21 cellular contexts compared by ENCODE assay signal in the genomic region with DNA sequence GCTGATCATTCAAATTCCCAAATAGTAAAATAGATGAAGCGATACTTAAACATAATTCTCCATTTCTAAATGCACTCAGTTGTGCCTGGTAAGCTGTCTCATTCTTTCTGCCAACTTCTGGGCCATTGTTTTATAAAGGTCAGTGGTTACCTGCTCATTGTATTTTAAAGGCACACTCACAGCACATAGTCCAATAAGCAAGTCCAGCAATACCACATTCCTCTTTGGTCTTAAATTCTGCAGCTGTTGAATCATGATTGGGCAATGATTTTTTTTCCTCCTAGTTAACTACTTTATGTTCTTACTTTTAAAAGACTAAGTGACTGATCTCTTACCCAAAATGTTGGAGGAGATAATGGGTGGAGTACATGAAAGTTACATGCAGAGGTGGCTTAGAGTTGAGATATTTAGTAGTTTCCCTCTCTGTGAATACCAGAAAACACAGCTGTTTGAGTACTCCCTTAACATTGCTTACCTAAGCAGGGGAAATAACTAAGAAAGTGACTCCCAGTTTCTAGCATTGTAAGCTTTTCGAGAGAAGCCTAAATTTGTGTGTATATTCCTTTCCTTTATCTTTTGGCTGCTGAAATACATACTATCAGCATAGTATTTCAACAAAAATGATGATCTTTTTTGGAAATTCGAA.
A peak's percentile ranks its signal among the peaks of the same experiment; 100 is the strongest.
DNase-seq lines count a peak whose midpoint lies in the region; TF ChIP-seq lines count a peak whose summit lies in the region.
"Had no signal": no experiment of that assay in that cellular context is flagged by ENCODE, and none has a peak within 500 bp of the region (broad histone marks: within the 10 kb centered on the region; RNA-seq: fewer than 3 reads in every experiment).

No MANE protein-coding gene starts in this region.

- no peak overlapping the region for H3K27ac Mint-ChIP-seq in chondrocyte (ENCODE audit: unreplicated experiment)
- H3K27ac Mint-ChIP-seq in activated naive CD4-positive, alpha-beta T cell treated with anti-CD3 and anti-CD28 coated beads for 36 hours = no peak overlapping the region
- H3K27ac Mint-ChIP-seq: activated naive CD8-positive, alpha-beta T cell treated with anti-CD3 and anti-CD28 coated beads, Interleukin-2, amount 10 ng/mL, durations not matched to agents 7 days and 5 days; effector memory CD8-positive, alpha-beta T cell had no signal

- intact Hi-C loops in activated naive CD4-positive, alpha-beta T cell treated with anti-CD3 and anti-CD28 coated beads for 36 hours (cut with micrococcal nuclease) = no loop called here

- H3K9me2 ChIP-seq in Karpas-422 (replicated peaks; ENCODE audit: insufficient read depth, low read length) = no peaks in the 10 kb centered on the region

- no peaks in the 10 kb centered on the region for H3K79me2 ChIP-seq in Karpas-422 (ENCODE audit: low read length)

- H3K36me3 ChIP-seq in Karpas-422 (ENCODE audit: insufficient read depth, low read length) = no peaks in the 10 kb centered on the region
- H3K36me3 ChIP-seq: Peyer's patch had no signal

- H3K4me1 ChIP-seq in Karpas-422 (ENCODE audit: low read length) = no peaks in the 10 kb centered on the region
- H3K4me1 ChIP-seq: Peyer's patch had no signal

- no peak overlapping the region for H3K27ac ChIP-seq in Karpas-422 (ENCODE audit: low read length)
- H3K27ac ChIP-seq: Peyer's patch had no signal

- H3K9me3 ChIP-seq in Karpas-422 (ENCODE audit: low read length) = no peaks in the 10 kb centered on the region
- H3K9me3 ChIP-seq: Peyer's patch had no signal

- H4K20me1 ChIP-seq in Karpas-422 (ENCODE audit: insufficient read depth, low read depth, low read length) = peaks cover 16% of the 10 kb centered on the region; the same call in 1 of the 2 replicates

- H3K27me3 ChIP-seq in Karpas-422 (ENCODE audit: low read length) = no peaks in the 10 kb centered on the region
- H3K27me3 ChIP-seq: Peyer's patch had no signal

- no peak overlapping the region for H3K4me3 ChIP-seq in AG10803 (ENCODE audit: low read length)
- H3K4me3 ChIP-seq in Karpas-422 (ENCODE audit: low read length) = no peak overlapping the region
- H3K4me3 ChIP-seq: Peyer's patch had no signal

- CTCF ChIA-PET in activated naive CD4-positive, alpha-beta T cell treated with anti-CD3 and anti-CD28 coated beads for 36 hours (lab: Charles Lee) = interaction anchor here (1.2 kb wide), 1 partner anchor 102 kb away, joined by 4 read pairs; no protein-coding TSS in a partner anchor

- H2AFZ ChIP-seq in Karpas-422 (ENCODE audit: low read length) = no peak overlapping the region

- DNase-seq in AG10803 (ENCODE audit: low read depth) (peak; percentile 56), Karpas-422 (peak; percentile 35), T47D (ENCODE audit: low read depth in 1 of 2, low spot score in 1 of 2) (peak; percentile 5 to 57), iris pigment epithelial cell (ENCODE audit: low read depth) (peak; percentile 61), chondrocyte (ENCODE audit: low spot score) (no peak), NCI-H2171 (lab: John Stamatoyannopoulos, UW) (no peak), NCI-H1417 treated with DMSO at 0.1 percent for 48 hours (lab: John Stamatoyannopoulos, UW) (no peak)
- DNase-seq in activated naive CD4-positive, alpha-beta T cell treated with anti-CD3 and anti-CD28 coated beads for 36 hours = no peak
- DNase-seq: activated CD4-positive, alpha-beta T cell treated with anti-CD3 and anti-CD28 coated beads, Interleukin-2, amount 50 U/mL, for 4 hours; activated naive CD8-positive, alpha-beta T cell treated with anti-CD3 and anti-CD28 coated beads, Interleukin-2, amount 10 ng/mL, durations not matched to agents 7 days and 5 days; activated T-cell treated with anti-CD3 and anti-CD28 coated beads, Interleukin-2, amount 50 U/mL, for 1 hour; effector memory CD8-positive, alpha-beta T cell; mesendoderm; NCI-H2029; NCI-H69; Peyer's patch; retina; stimulated activated CD4-positive, alpha-beta T cell treated with anti-CD3 and anti-CD28 coated beads, Interleukin-15, amount 100 ng/mL, for 24 hours; substantia nigra had no signal

- H3K9me3 Mint-ChIP-seq in chondrocyte (ENCODE audit: low read depth) = peaks cover 3% of the 10 kb centered on the region
- H3K9me3 Mint-ChIP-seq in activated naive CD4-positive, alpha-beta T cell treated with anti-CD3 and anti-CD28 coated beads for 36 hours = no peaks in the 10 kb centered on the region
- H3K9me3 Mint-ChIP-seq: activated naive CD8-positive, alpha-beta T cell treated with anti-CD3 and anti-CD28 coated beads, Interleukin-2, amount 10 ng/mL, durations not matched to agents 7 days and 5 days; central memory CD8-positive, alpha-beta T cell; effector memory CD8-positive, alpha-beta T cell; neural crest cell had no signal

- H3K4me3 Mint-ChIP-seq in chondrocyte (ENCODE audit: unreplicated experiment) = no peak overlapping the region
- H3K4me3 Mint-ChIP-seq in activated naive CD4-positive, alpha-beta T cell treated with anti-CD3 and anti-CD28 coated beads for 36 hours = no peak overlapping the region
- H3K4me3 Mint-ChIP-seq: activated naive CD8-positive, alpha-beta T cell treated with anti-CD3 and anti-CD28 coated beads, Interleukin-2, amount 10 ng/mL, durations not matched to agents 7 days and 5 days; central memory CD8-positive, alpha-beta T cell; effector memory CD8-positive, alpha-beta T cell; neural crest cell had no signal

- in situ Hi-C loops in T47D (cut with HindIII; ENCODE audit: low pct_unique_long_range_greater_than_20kb, low sequenced_read_pairs) = no loop called here

- no peak for TF ChIP-seq CTCF in AG10803 (conservative IDR thresholded peaks at IDR 0.05; ENCODE audit: low read length)
- TF ChIP-seq CTCF in chondrocyte (IDR thresholded peaks at IDR 0.05) = no peak

- H3K27me3 Mint-ChIP-seq in chondrocyte (ENCODE audit: low read depth) = no peaks in the 10 kb centered on the region
- no peaks in the 10 kb centered on the region for H3K27me3 Mint-ChIP-seq in activated naive CD4-positive, alpha-beta T cell treated with anti-CD3 and anti-CD28 coated beads for 36 hours (ENCODE audit: low read depth)
- H3K27me3 Mint-ChIP-seq: activated naive CD8-positive, alpha-beta T cell treated with anti-CD3 and anti-CD28 coated beads, Interleukin-2, amount 10 ng/mL, durations not matched to agents 7 days and 5 days; central memory CD8-positive, alpha-beta T cell; effector memory CD8-positive, alpha-beta T cell had no signal

- no peaks in the 10 kb centered on the region for H3K36me3 Mint-ChIP-seq in chondrocyte (ENCODE audit: low read depth)
- H3K36me3 Mint-ChIP-seq in activated naive CD4-positive, alpha-beta T cell treated with anti-CD3 and anti-CD28 coated beads for 36 hours (ENCODE audit: low read depth) = peaks cover 2% of the 10 kb centered on the region

- H3K4me2 ChIP-seq in Karpas-422 (ENCODE audit: low read depth, low read length, poor library complexity, severe bottlenecking) = no peak overlapping the region

- H3K9ac ChIP-seq in Karpas-422 (ENCODE audit: low read length) = no peak overlapping the region

- H3K4me1 Mint-ChIP-seq in chondrocyte (ENCODE audit: low read depth) = peaks cover 8% of the 10 kb centered on the region
- peaks cover 33% of the 10 kb centered on the region for H3K4me1 Mint-ChIP-seq in activated naive CD4-positive, alpha-beta T cell treated with anti-CD3 and anti-CD28 coated beads for 36 hours (ENCODE audit: low read depth)
- H3K4me1 Mint-ChIP-seq: neural crest cell had no signal

Comparison
In these comparisons a context has a peak if more than half of its experiments do, and no peak if none do; other contexts are left out.
1. DNase-seq: peak in AG10803 (single experiment), Karpas-422 (single experiment), T47D (2 of 2) and iris pigment epithelial cell (single experiment); none in chondrocyte (single experiment), NCI-H2171 (single experiment), NCI-H1417 treated with DMSO at 0.1 percent for 48 hours (single experiment) and activated naive CD4-positive, alpha-beta T cell treated with anti-CD3 and anti-CD28 coated beads for 36 hours (single experiment).